In the genomic region with DNA sequence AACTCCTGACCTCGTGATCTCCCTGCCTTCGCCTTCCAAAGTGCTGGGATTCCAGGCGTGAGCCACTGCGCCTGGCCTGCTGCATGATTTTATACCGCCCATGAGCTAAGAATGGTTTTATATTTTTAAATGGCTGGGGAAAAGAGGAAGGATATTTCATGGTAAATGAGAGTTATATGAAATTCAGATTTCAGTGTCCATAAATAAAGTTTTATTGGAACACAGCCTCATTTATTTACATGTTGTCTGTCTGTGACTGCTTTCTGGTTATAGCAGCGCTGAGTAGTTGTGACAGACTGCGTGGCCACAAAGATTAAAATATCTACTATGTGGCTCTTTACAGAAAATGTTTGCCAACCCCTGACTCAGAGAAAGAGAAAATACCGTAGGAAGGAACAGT, we compare ENCODE assay signal across 1 cellular context.
TF ChIP-seq lines count a peak whose summit lies in the region.

No MANE protein-coding gene starts in this region.

TF ChIP-seq in K562, 482 proteins besides CTCF, POLR2A, EP300 and RAD21:
- TF ChIP-seq, protein P1, sequence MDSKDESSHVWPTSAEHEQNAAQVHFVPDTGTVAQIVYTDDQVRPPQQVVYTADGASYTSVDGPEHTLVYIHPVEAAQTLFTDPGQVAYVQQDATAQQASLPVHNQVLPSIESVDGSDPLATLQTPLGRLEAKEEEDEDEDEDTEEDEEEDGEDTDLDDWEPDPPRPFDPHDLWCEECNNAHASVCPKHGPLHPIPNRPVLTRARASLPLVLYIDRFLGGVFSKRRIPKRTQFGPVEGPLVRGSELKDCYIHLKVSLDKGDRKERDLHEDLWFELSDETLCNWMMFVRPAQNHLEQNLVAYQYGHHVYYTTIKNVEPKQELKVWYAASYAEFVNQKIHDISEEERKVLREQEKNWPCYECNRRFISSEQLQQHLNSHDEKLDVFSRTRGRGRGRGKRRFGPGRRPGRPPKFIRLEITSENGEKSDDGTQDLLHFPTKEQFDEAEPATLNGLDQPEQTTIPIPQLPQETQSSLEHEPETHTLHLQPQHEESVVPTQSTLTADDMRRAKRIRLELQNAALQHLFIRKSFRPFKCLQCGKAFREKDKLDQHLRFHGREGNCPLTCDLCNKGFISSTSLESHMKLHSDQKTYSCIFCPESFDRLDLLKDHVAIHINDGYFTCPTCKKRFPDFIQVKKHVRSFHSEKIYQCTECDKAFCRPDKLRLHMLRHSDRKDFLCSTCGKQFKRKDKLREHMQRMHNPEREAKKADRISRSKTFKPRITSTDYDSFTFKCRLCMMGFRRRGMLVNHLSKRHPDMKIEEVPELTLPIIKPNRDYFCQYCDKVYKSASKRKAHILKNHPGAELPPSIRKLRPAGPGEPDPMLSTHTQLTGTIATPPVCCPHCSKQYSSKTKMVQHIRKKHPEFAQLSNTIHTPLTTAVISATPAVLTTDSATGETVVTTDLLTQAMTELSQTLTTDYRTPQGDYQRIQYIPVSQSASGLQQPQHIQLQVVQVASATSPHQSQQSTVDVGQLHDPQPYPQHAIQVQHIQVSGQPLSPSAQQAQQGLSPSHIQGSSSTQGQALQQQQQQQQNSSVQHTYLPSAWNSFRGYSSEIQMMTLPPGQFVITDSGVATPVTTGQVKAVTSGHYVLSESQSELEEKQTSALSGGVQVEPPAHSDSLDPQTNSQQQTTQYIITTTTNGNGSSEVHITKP (IDR thresholded peaks at IDR 0.05; ENCODE audit: partially characterized antibody): no peak
- TF ChIP-seq, protein P2, sequence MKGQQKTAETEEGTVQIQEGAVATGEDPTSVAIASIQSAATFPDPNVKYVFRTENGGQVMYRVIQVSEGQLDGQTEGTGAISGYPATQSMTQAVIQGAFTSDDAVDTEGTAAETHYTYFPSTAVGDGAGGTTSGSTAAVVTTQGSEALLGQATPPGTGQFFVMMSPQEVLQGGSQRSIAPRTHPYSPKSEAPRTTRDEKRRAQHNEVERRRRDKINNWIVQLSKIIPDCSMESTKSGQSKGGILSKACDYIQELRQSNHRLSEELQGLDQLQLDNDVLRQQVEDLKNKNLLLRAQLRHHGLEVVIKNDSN (CRISPR knock-in tag; IDR thresholded peaks at IDR 0.05): no peak
- TF ChIP-seq WHSC1 (IDR thresholded peaks at IDR 0.05; ENCODE audit: low read length) (no peak), SIN3B (IDR thresholded peaks at IDR 0.05; ENCODE audit: low read depth) (no peak), KDM5B (IDR thresholded peaks at IDR 0.05; ENCODE audit: insufficient replicate concordance, low read depth, low read length) (no peak)
- TF ChIP-seq, protein P3, sequence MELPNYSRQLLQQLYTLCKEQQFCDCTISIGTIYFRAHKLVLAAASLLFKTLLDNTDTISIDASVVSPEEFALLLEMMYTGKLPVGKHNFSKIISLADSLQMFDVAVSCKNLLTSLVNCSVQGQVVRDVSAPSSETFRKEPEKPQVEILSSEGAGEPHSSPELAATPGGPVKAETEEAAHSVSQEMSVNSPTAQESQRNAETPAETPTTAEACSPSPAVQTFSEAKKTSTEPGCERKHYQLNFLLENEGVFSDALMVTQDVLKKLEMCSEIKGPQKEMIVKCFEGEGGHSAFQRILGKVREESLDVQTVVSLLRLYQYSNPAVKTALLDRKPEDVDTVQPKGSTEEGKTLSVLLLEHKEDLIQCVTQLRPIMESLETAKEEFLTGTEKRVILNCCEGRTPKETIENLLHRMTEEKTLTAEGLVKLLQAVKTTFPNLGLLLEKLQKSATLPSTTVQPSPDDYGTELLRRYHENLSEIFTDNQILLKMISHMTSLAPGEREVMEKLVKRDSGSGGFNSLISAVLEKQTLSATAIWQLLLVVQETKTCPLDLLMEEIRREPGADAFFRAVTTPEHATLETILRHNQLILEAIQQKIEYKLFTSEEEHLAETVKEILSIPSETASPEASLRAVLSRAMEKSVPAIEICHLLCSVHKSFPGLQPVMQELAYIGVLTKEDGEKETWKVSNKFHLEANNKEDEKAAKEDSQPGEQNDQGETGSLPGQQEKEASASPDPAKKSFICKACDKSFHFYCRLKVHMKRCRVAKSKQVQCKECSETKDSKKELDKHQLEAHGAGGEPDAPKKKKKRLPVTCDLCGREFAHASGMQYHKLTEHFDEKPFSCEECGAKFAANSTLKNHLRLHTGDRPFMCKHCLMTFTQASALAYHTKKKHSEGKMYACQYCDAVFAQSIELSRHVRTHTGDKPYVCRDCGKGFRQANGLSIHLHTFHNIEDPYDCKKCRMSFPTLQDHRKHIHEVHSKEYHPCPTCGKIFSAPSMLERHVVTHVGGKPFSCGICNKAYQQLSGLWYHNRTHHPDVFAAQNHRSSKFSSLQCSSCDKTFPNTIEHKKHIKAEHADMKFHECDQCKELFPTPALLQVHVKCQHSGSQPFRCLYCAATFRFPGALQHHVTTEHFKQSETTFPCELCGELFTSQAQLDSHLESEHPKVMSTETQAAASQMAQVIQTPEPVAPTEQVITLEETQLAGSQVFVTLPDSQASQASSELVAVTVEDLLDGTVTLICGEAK (IDR thresholded peaks at IDR 0.05): peak; percentile 80
- TF ChIP-seq, protein P3 (CRISPR knock-in tag; IDR thresholded peaks at IDR 0.05): 0 out of 2 replicates have a peak, but pooled peaks have one; percentile 18
- TF ChIP-seq, protein P4, sequence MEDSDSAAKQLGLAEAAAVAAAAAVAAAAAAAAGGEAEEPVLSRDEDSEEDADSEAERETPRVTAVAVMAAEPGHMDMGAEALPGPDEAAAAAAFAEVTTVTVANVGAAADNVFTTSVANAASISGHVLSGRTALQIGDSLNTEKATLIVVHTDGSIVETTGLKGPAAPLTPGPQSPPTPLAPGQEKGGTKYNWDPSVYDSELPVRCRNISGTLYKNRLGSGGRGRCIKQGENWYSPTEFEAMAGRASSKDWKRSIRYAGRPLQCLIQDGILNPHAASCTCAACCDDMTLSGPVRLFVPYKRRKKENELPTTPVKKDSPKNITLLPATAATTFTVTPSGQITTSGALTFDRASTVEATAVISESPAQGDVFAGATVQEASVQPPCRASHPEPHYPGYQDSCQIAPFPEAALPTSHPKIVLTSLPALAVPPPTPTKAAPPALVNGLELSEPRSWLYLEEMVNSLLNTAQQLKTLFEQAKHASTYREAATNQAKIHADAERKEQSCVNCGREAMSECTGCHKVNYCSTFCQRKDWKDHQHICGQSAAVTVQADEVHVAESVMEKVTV (CRISPR knock-in tag; IDR thresholded peaks at IDR 0.05): no peak
